25 cellular contexts compared by ENCODE assay signal in the genomic region with DNA sequence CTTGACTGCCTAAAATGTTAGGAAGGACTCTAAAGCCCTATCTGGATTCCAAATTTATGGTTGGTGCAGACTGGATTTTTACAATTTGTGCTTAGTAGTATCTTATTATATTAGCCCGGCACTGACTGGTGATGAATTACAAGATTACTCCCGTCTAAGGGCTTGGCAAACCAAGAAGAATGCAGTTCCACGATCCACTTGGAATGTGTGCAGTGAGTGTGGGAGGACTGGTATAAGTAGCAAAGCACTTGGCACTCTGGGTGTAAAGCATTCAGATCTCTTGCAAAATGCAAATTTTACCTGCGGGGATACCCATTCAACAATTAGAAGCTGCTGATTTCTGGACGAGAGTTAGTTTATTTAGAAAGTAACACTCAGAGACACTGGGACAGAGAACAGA.
DNase-seq lines count a peak whose midpoint lies in the region; ATAC-seq, FAIRE-seq and TF ChIP-seq lines count a peak whose summit lies in the region.
"Had no signal": no experiment of that assay in that cellular context is flagged by ENCODE, and none has a peak within 500 bp of the region (broad histone marks: within the 10 kb centered on the region; RNA-seq: fewer than 3 reads in every experiment).

No MANE protein-coding gene starts in this region.

- no peaks in the 10 kb centered on the region for H3K36me3 ChIP-seq in MG63
- H3K36me3 ChIP-seq: HAP-1, SJSA1 had no signal

- no peak for TF ChIP-seq POLR2A in GM12892 (IDR thresholded peaks at IDR 0.05; ENCODE audit: low read depth, low read length)

- DNase-seq in DMS79 treated with DMSO at 0.1 percent for 48 hours (lab: John Stamatoyannopoulos, UW) (peak; percentile 28), DMS79 (lab: John Stamatoyannopoulos, UW) (no peak), kidney tubule cell (ENCODE audit: low spot score) (peak; percentile 20), renal cortical epithelial cell (ENCODE audit: low read depth) (peak; percentile 12), GM12892 (ENCODE audit: insufficient read length) (no peak), MG63 (no peak), NCI-H2171 (lab: John Stamatoyannopoulos, UW) (no peak)
- DNase-seq: ACHN; CD4-positive, CD25-positive, alpha-beta regulatory T cell; GOT3; HFFc6; KBM-7; NCI-H1105 treated with DMSO at 0.1 percent for 48 hours; NCI-H2029 treated with DMSO at 0.1 percent for 48 hours; NCI-H2171 treated with DMSO at 0.1 percent for 48 hours; NCI-H446; NCI-H524 treated with DMSO at 0.1 percent for 48 hours; NCI-H774; PC-9; Right ventricle myocardium superior; RPMI8226 had no signal

- no peak for ATAC-seq in HG03457 (IDR thresholded peaks at IDR 0.05; ENCODE audit: unreplicated experiment)

- no peaks in the 10 kb centered on the region for H3K27me3 ChIP-seq in MG63
- H3K27me3 ChIP-seq: SJSA1 had no signal

- no peak overlapping the region for H3K4me3 ChIP-seq in MG63
- H3K4me3 ChIP-seq: HAP-1, PC-9, SJSA1 had no signal

- no peaks in the 10 kb centered on the region for H3K9me3 ChIP-seq in MG63
- H3K9me3 ChIP-seq: HAP-1 had no signal

- FAIRE-seq in GM12892 (lab: Jason Lieb, UNC), result no peak
- FAIRE-seq: G401.6 had no signal

Comparison
In these comparisons a context has a peak if more than half of its experiments do, and no peak if none do; other contexts are left out.
1. DNase-seq: peak in DMS79 treated with DMSO at 0.1 percent for 48 hours (single experiment), kidney tubule cell (single experiment) and renal cortical epithelial cell (single experiment); none in DMS79 (single experiment), GM12892 (single experiment), MG63 (single experiment) and NCI-H2171 (single experiment).